1 cellular context compared by ENCODE assay signal in the genomic region with DNA sequence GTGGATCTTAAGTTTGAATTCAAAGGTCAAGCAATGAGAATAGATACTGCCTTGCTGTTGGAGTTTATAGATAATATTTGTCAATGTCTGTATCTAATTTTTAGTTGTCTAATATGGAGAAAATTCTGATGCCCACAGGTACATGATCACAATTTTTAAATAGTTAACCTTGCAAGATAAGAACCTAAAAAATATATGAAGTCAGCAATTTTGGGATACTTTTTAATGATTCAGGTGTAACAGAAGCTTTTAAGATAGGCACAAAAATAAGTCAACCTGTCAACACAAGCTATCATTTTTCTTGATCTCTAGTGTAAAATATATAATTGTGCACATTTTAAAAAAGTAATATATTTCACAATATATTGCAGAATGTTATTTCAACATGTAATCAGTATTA.
TF ChIP-seq lines count a peak whose summit lies in the region.

No MANE protein-coding gene starts in this region.

TF ChIP-seq in H1, 55 proteins besides CTCF, POLR2A, EP300 and RAD21:
- TF ChIP-seq MAFK (IDR thresholded peaks at IDR 0.05; ENCODE audit: low read depth, low read length) (peak; percentile 15; the same call in 1 of the 2 replicates), SP4 (IDR thresholded peaks at IDR 0.05; ENCODE audit: low read length) (no peak)
